11 cellular contexts compared by ENCODE assay signal in the genomic region with DNA sequence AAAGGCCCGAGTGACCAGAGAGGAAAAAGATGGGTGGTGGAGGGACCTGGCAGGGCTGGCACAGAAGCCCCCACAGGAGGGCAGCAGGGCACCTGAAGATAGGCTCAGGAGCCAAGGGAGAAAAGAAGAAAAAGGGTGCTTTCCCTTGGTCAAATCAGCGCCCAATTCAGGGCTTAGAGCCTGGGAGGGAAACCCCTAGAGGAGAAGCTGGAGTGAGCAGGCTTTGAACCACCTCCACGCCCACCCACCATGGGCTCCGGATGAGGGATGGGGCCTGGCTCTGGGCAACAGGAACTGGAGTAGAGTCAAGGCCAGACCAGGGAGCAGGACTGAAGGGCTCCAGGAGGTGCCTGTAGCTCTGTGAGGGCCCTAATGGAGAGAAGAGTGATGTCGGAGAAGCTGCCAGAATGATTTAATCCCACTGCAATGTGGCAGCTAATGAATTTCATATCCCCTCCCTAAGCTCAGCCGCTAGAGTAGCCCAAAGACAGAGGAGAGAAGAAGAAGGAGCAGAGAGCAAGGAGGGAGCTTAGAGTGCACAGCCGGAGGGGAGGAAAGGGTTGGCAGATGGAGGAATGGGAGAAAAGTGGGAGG. TPM values are rescaled to one million over a fixed set of nuclear protein-coding genes. Genes with fewer than 3 reads are reported as not detected.
A peak's percentile ranks its signal among the peaks of the same experiment; 100 is the strongest.
DNase-seq lines count a peak whose midpoint lies in the region; TF ChIP-seq lines count a peak whose summit lies in the region.
"Had no signal": no experiment of that assay in that cellular context is flagged by ENCODE, and none has a peak within 500 bp of the region (broad histone marks: within the 10 kb centered on the region; RNA-seq: fewer than 3 reads in every experiment).

No MANE protein-coding gene starts in this region.

- H3K9ac ChIP-seq in Karpas-422 (ENCODE audit: low read length) = no peak overlapping the region

- CTCF ChIA-PET in OCI-LY7 (lab: Charles Lee; ENCODE audit: unreplicated experiment) = no interaction called here

- H3K36me3 Mint-ChIP-seq in progenitor cell of endocrine pancreas (ENCODE audit: insufficient read depth) = no peaks in the 10 kb centered on the region
- H3K36me3 Mint-ChIP-seq in activated naive CD8-positive, alpha-beta T cell treated with anti-CD3 and anti-CD28 coated beads for 36 hours = no peaks in the 10 kb centered on the region

- H3K79me2 ChIP-seq in OCI-LY7 (ENCODE audit: insufficient read depth, low read depth, low read length) (no peaks in the 10 kb centered on the region), Karpas-422 (ENCODE audit: low read length) (no peaks in the 10 kb centered on the region)

- no peaks in the 10 kb centered on the region for H3K27me3 ChIP-seq in Karpas-422 (ENCODE audit: low read length)

- H3K4me1 ChIP-seq in OCI-LY7 (ENCODE audit: insufficient read depth, low read length, poor library complexity, severe bottlenecking) (peaks cover 60% of the 10 kb centered on the region), Karpas-422 (ENCODE audit: low read length) (peaks cover 29% of the 10 kb centered on the region)

- H3K4me3 Mint-ChIP-seq in progenitor cell of endocrine pancreas (ENCODE audit: low read depth) = no peak overlapping the region
- H3K4me3 Mint-ChIP-seq in activated naive CD8-positive, alpha-beta T cell treated with anti-CD3 and anti-CD28 coated beads for 36 hours = no peak overlapping the region

- POLR2A ChIA-PET in OCI-LY7 (lab: Charles Lee) = interaction anchor here (0.8 to 1.6 kb wide), 2 partner anchors 13 to 199 kb away, joined by 3 to 4 read pairs; no protein-coding TSS in a partner anchor

- H3K9me3 ChIP-seq in OCI-LY7 (ENCODE audit: low read length) (no peaks in the 10 kb centered on the region), Karpas-422 (ENCODE audit: low read length) (no peaks in the 10 kb centered on the region)

- TF ChIP-seq CTCF in OCI-LY7 (conservative IDR thresholded peaks at IDR 0.05; ENCODE audit: low read length) (peak; percentile 49; the same call in 1 of the 2 replicates), foreskin fibroblast (IDR thresholded peaks at IDR 0.05; ENCODE audit: low read depth, low read length) (no peak), progenitor cell of endocrine pancreas (IDR thresholded peaks at IDR 0.05; ENCODE audit: unreplicated experiment) (no peak)

- H3K9me2 ChIP-seq in OCI-LY7 (ENCODE audit: insufficient read depth, low read length) (no peaks in the 10 kb centered on the region), Karpas-422 (replicated peaks; ENCODE audit: insufficient read depth, low read length) (no peaks in the 10 kb centered on the region)

- DNase-seq in Daoy (ENCODE audit: low read depth) = peak; percentile 30
- DNase-seq in OCI-LY7 (ENCODE audit: low spot score) = peak; percentile 35
- DNase-seq in foreskin fibroblast = peak; percentile 50 to 77
- DNase-seq in progenitor cell of endocrine pancreas (ENCODE audit: low spot score, unreplicated experiment) = no peak
- DNase-seq in NCI-H2107 (lab: John Stamatoyannopoulos, UW) = no peak
- no peak for DNase-seq in activated naive CD8-positive, alpha-beta T cell treated with anti-CD3 and anti-CD28 coated beads for 36 hours
- DNase-seq in cerebellar nuclear complex (lab: John Stamatoyannopoulos, UW) = no peak
- no peak for DNase-seq in Karpas-422
- DNase-seq: midbrain; SHP77 treated with DMSO at 0.1 percent for 48 hours; stimulated activated CD4-positive, alpha-beta T cell treated with anti-CD3 and anti-CD28 coated beads, Interleukin-4, amount 100 ng/mL, for 4 hours had no signal

- H3K4me1 Mint-ChIP-seq in progenitor cell of endocrine pancreas (ENCODE audit: low read depth) = peaks cover 7% of the 10 kb centered on the region
- peaks cover 6% of the 10 kb centered on the region for H3K4me1 Mint-ChIP-seq in activated naive CD8-positive, alpha-beta T cell treated with anti-CD3 and anti-CD28 coated beads for 36 hours

- intact Hi-C loops in OCI-LY7 (cut with micrococcal nuclease; ENCODE audit: unreplicated experiment) = no loop called here

- peaks cover 24% of the 10 kb centered on the region for H3K27me3 Mint-ChIP-seq in progenitor cell of endocrine pancreas
- H3K27me3 Mint-ChIP-seq in activated naive CD8-positive, alpha-beta T cell treated with anti-CD3 and anti-CD28 coated beads for 36 hours = peaks cover 18% of the 10 kb centered on the region

- no peak overlapping the region for H3K4me3 ChIP-seq in OCI-LY7 (ENCODE audit: low read depth, low read length, poor library complexity, severe bottlenecking)
- H3K4me3 ChIP-seq in foreskin fibroblast (ENCODE audit: low read depth in 1 of 2, low read length in 2 of 2) = no peak overlapping the region
- no peak overlapping the region for H3K4me3 ChIP-seq in Karpas-422 (ENCODE audit: low read length)

- no peak overlapping the region for H3K27ac ChIP-seq in OCI-LY7 (ENCODE audit: low read depth, low read length, poor library complexity, severe bottlenecking)
- H3K27ac ChIP-seq in Karpas-422 (ENCODE audit: low read length) = no peak overlapping the region

- H3K4me2 ChIP-seq in OCI-LY7 (ENCODE audit: low read length) = no peak overlapping the region
- H3K4me2 ChIP-seq in Karpas-422 (ENCODE audit: low read depth, low read length, poor library complexity, severe bottlenecking) = no peak overlapping the region

- no peaks in the 10 kb centered on the region for H4K20me1 ChIP-seq in OCI-LY7 (ENCODE audit: insufficient read depth, low read length)
- H4K20me1 ChIP-seq in Karpas-422 (ENCODE audit: insufficient read depth, low read depth, low read length) = no peaks in the 10 kb centered on the region

- H3K27ac Mint-ChIP-seq in progenitor cell of endocrine pancreas = peak overlapping the region; percentile 42
- no peak overlapping the region for H3K27ac Mint-ChIP-seq in activated naive CD8-positive, alpha-beta T cell treated with anti-CD3 and anti-CD28 coated beads for 36 hours

- BruUV-seq in OCI-LY7 (replicated peaks; lab: Mats Ljungman, UMichigan) = no TSS peak

- H3K36me3 ChIP-seq in OCI-LY7 (ENCODE audit: insufficient read depth, low read length) (no peaks in the 10 kb centered on the region), Karpas-422 (ENCODE audit: insufficient read depth, low read length) (no peaks in the 10 kb centered on the region)

- H2AFZ ChIP-seq in OCI-LY7 (ENCODE audit: low read length) (no peak overlapping the region), Karpas-422 (ENCODE audit: low read length) (no peak overlapping the region)

- H3K9me3 Mint-ChIP-seq in progenitor cell of endocrine pancreas (ENCODE audit: low read depth) = no peaks in the 10 kb centered on the region
- no peaks in the 10 kb centered on the region for H3K9me3 Mint-ChIP-seq in activated naive CD8-positive, alpha-beta T cell treated with anti-CD3 and anti-CD28 coated beads for 36 hours

RNA-seq across cellular contexts. Expression of a gene that starts 12.0 kb away (rescaled TPM):
- not detected in 2 replicates for total RNA-seq in Daoy (2014; rRNA removed; shearing (Covaris generic))
- total RNA-seq in OCI-LY7 (2014; rRNA removed; shearing (Covaris generic)) = 0.03 TPM in 1 of 2 replicates, not detected in the other
- total RNA-seq in OCI-LY7 (2022) (not detected in 2 replicates), progenitor cell of endocrine pancreas (0.04 and 0.14 TPM in 2 replicates)
- not detected for total RNA-seq in activated naive CD8-positive, alpha-beta T cell treated with anti-CD3 and anti-CD28 coated beads for 36 hours
- not detected in 2 replicates for total RNA-seq in Karpas-422 (2014; rRNA removed; shearing (Covaris generic); ENCODE audit: low replicate concordance)

RNA-seq across cellular contexts. Expression of a gene that starts 30.4 kb away (rescaled TPM):
- total RNA-seq in Daoy (2014; rRNA removed; shearing (Covaris generic)) = not detected in 2 replicates
- not detected in 2 replicates for total RNA-seq in OCI-LY7 (2014; rRNA removed; shearing (Covaris generic))
- total RNA-seq in OCI-LY7 (2022) (not detected in 2 replicates), progenitor cell of endocrine pancreas (not detected in 2 replicates)
- not detected for total RNA-seq in activated naive CD8-positive, alpha-beta T cell treated with anti-CD3 and anti-CD28 coated beads for 36 hours
- not detected in 2 replicates for total RNA-seq in Karpas-422 (2014; rRNA removed; shearing (Covaris generic); ENCODE audit: low replicate concordance)

Comparison
In these comparisons a context has a peak if more than half of its experiments do, and no peak if none do; other contexts are left out.
1. DNase-seq: peak in Daoy (single experiment), OCI-LY7 (single experiment) and foreskin fibroblast (2 of 2); none in progenitor cell of endocrine pancreas (single experiment), NCI-H2107 (single experiment), activated naive CD8-positive, alpha-beta T cell treated with anti-CD3 and anti-CD28 coated beads for 36 hours (single experiment), cerebellar nuclear complex (0 of 2) and Karpas-422 (single experiment).